In genomic region chr12:3137268-3137761, GRCh38 we compare ENCODE assay signal across 11 cellular contexts.
DNase-seq lines count a peak whose midpoint lies in the region; ATAC-seq and TF ChIP-seq lines count a peak whose summit lies in the region.
"Had no signal": no experiment of that assay in that cellular context is flagged by ENCODE, and none has a peak within 500 bp of the region (broad histone marks: within the 10 kb centered on the region; RNA-seq: fewer than 3 reads in every experiment).

No MANE protein-coding gene starts in this region.

- H3K4me1 ChIP-seq in NT2/D1 (ENCODE audit: insufficient read depth, insufficient read length), result peaks cover 44% of the 10 kb centered on the region
- peaks cover 38 to 69% (median 63%) of the 10 kb centered on the region in 4 donors for H3K4me1 ChIP-seq in esophagus muscularis mucosa
- H3K4me1 ChIP-seq in trophoblast cell (ENCODE audit: control insufficient read depth in 1 of 2, insufficient read depth in 2 of 2, low read length in 2 of 2), result peaks cover 0 to 6% of the 10 kb centered on the region in 2 experiments

- intact Hi-C loops in esophagus muscularis mucosa (cut with DNase I), result loop anchor here (2.0 kb wide), 1 partner anchor 63 kb away; no protein-coding TSS in a partner anchor

- H3K4ac ChIP-seq in trophoblast cell (ENCODE audit: low read depth, low read length), result no peak overlapping the region

- no peak overlapping the region for H3K18ac ChIP-seq in trophoblast cell (ENCODE audit: low read length)

- H3K79me1 ChIP-seq in trophoblast cell (ENCODE audit: low read length), result no peaks in the 10 kb centered on the region

- H2BK12ac ChIP-seq in trophoblast cell (ENCODE audit: low read length), result no peak overlapping the region

- no peak overlapping the region for H3K4me2 ChIP-seq in trophoblast cell (ENCODE audit: low read length)
- H3K4me2 ChIP-seq: PC-9 had no signal

- H3K9me3 ChIP-seq in NT2/D1 (ENCODE audit: insufficient read depth, low read length) (no peaks in the 10 kb centered on the region), esophagus muscularis mucosa (no peaks in the 10 kb centered on the region), trophoblast cell (ENCODE audit: insufficient read depth, low read depth, low read length) (peaks cover 3% of the 10 kb centered on the region)

- H3K23ac ChIP-seq in trophoblast cell (ENCODE audit: low read length), result no peak overlapping the region

- H3K27me3 ChIP-seq in NT2/D1 (ENCODE audit: insufficient read depth, insufficient read length), result no peaks in the 10 kb centered on the region
- H3K27me3 ChIP-seq in esophagus muscularis mucosa, result no peaks in the 10 kb centered on the region
- H3K27me3 ChIP-seq in trophoblast cell (ENCODE audit: insufficient read depth, low read length), result no peaks in the 10 kb centered on the region

- DNase-seq in Daoy (ENCODE audit: low read depth) (peak; percentile 76), NT2/D1 (ENCODE audit: low read depth, low spot score) (peak; percentile 70), fibroblast of villous mesenchyme (ENCODE audit: low read depth) (peak; percentile 62), neural crest cell (ENCODE audit: low read depth, low spot score) (peak; percentile 25), esophagus muscularis mucosa (ENCODE audit: extremely low spot score) (no peak), trophoblast cell (no peak)
- DNase-seq in activated CD4-positive, alpha-beta T cell treated with anti-CD3 and anti-CD28 coated beads, Interleukin-2, amount 10 ng/mL, durations not matched to agents 7 days and 5 days, result no peak
- DNase-seq: Calu3; PC-9; stimulated activated CD4-positive, alpha-beta T cell treated with anti-CD3 and anti-CD28 coated beads, Interleukin-12 subunit alpha, Interleukin-12 subunit beta, amount 100 ng/mL, for 4 hours had no signal

- TF ChIP-seq POLR2A in esophagus muscularis mucosa (IDR thresholded peaks at IDR 0.05; ENCODE audit: low read depth), result no peak

- ATAC-seq in GM21529 (IDR thresholded peaks at IDR 0.05; ENCODE audit: unreplicated experiment), result no peak

- H2AK5ac ChIP-seq in trophoblast cell (ENCODE audit: low read length), result no peak overlapping the region

- H3K14ac ChIP-seq in trophoblast cell (ENCODE audit: low read length), result no peak overlapping the region

- no peak overlapping the region for H2AFZ ChIP-seq in trophoblast cell (ENCODE audit: insufficient read depth, low read length, poor library complexity)
- H2AFZ ChIP-seq: PC-9 had no signal

- H3K9me3 Mint-ChIP-seq in neural crest cell, result no peaks in the 10 kb centered on the region
- no peaks in the 10 kb centered on the region for H3K9me3 Mint-ChIP-seq in activated CD4-positive, alpha-beta T cell treated with anti-CD3 and anti-CD28 coated beads, Interleukin-2, amount 10 ng/mL, durations not matched to agents 7 days and 5 days

- no peaks in the 10 kb centered on the region for H3K36me3 Mint-ChIP-seq in neural crest cell (ENCODE audit: low read depth)
- no peaks in the 10 kb centered on the region for H3K36me3 Mint-ChIP-seq in activated CD4-positive, alpha-beta T cell treated with anti-CD3 and anti-CD28 coated beads, Interleukin-2, amount 10 ng/mL, durations not matched to agents 7 days and 5 days (ENCODE audit: low read depth)

- no peak overlapping the region for H4K91ac ChIP-seq in trophoblast cell (ENCODE audit: low read depth, low read length)

- 47% methylated on average over 8 of the region's 8 CpGs for WGBS in esophagus muscularis mucosa
- no CpG with 5 or more reads among the region's 8 CpGs for WGBS in trophoblast cell (ENCODE audit: extremely low coverage, insufficient coverage, insufficient read length)

- H3K4me3 Mint-ChIP-seq in neural crest cell, result no peak overlapping the region
- no peak overlapping the region for H3K4me3 Mint-ChIP-seq in activated CD4-positive, alpha-beta T cell treated with anti-CD3 and anti-CD28 coated beads, Interleukin-2, amount 10 ng/mL, durations not matched to agents 7 days and 5 days

- TF ChIP-seq EP300 in esophagus muscularis mucosa (IDR thresholded peaks at IDR 0.05), result no peak

- H3K9ac ChIP-seq in NT2/D1 (ENCODE audit: insufficient read length, low read depth) (peak overlapping the region; percentile 47), trophoblast cell (ENCODE audit: low read length) (no peak overlapping the region)

- H3K27ac Mint-ChIP-seq in neural crest cell (ENCODE audit: unreplicated experiment), result peak overlapping the region; percentile 43
- no peak overlapping the region for H3K27ac Mint-ChIP-seq in activated CD4-positive, alpha-beta T cell treated with anti-CD3 and anti-CD28 coated beads, Interleukin-2, amount 10 ng/mL, durations not matched to agents 7 days and 5 days

- no peak overlapping the region for H2BK5ac ChIP-seq in trophoblast cell (ENCODE audit: low read depth, low read length, poor library complexity)

- peaks cover 30% of the 10 kb centered on the region for H3K4me1 Mint-ChIP-seq in neural crest cell
- H3K4me1 Mint-ChIP-seq in activated CD4-positive, alpha-beta T cell treated with anti-CD3 and anti-CD28 coated beads, Interleukin-2, amount 10 ng/mL, durations not matched to agents 7 days and 5 days, result no peaks in the 10 kb centered on the region

- no peak overlapping the region for H4K12ac ChIP-seq in trophoblast cell (ENCODE audit: low read depth, low read length)

- no peaks in the 10 kb centered on the region for H3K79me2 ChIP-seq in trophoblast cell (ENCODE audit: control insufficient read depth, insufficient read depth, low read length, poor library complexity)

- no peaks in the 10 kb centered on the region for H3K27me3 Mint-ChIP-seq in neural crest cell (ENCODE audit: low read depth)
- peaks cover 13% of the 10 kb centered on the region for H3K27me3 Mint-ChIP-seq in activated CD4-positive, alpha-beta T cell treated with anti-CD3 and anti-CD28 coated beads, Interleukin-2, amount 10 ng/mL, durations not matched to agents 7 days and 5 days

- H2BK120ac ChIP-seq in trophoblast cell (ENCODE audit: insufficient read depth, low read length, poor library complexity), result no peak overlapping the region

- POLR2A ChIA-PET in activated CD4-positive, alpha-beta T cell treated with anti-CD3 and anti-CD28 coated beads, Interleukin-2, amount 10 ng/mL, durations not matched to agents 7 days and 5 days (lab: Charles Lee), result no interaction called here

- no peak overlapping the region for H3K27ac ChIP-seq in esophagus muscularis mucosa (replicated peaks in 1 of 4)
- no peak overlapping the region for H3K27ac ChIP-seq in trophoblast cell (ENCODE audit: low read depth, low read length)
- H3K27ac ChIP-seq: PC-9 had no signal

- H4K8ac ChIP-seq in trophoblast cell (ENCODE audit: low read depth, low read length), result no peak overlapping the region

- CTCF ChIA-PET in activated CD4-positive, alpha-beta T cell treated with anti-CD3 and anti-CD28 coated beads, Interleukin-2, amount 10 ng/mL, durations not matched to agents 7 days and 5 days (lab: Charles Lee), result no interaction called here

- TF ChIP-seq CTCF in fibroblast of villous mesenchyme (IDR thresholded peaks at IDR 0.05; ENCODE audit: insufficient read depth, low read depth, low read length), result no peak
- no peak for TF ChIP-seq CTCF in neural crest cell (conservative IDR thresholded peaks at IDR 0.05)
- TF ChIP-seq CTCF in esophagus muscularis mucosa (IDR thresholded peaks at IDR 0.05), result no peak

- H3K36me3 ChIP-seq in NT2/D1 (ENCODE audit: insufficient read depth, insufficient read length, low read length) (peaks cover 2% of the 10 kb centered on the region), esophagus muscularis mucosa (no peaks in the 10 kb centered on the region), trophoblast cell (ENCODE audit: control insufficient read depth in 1 of 2, insufficient read depth in 2 of 2, low read length in 2 of 2) (no peaks in the 10 kb centered on the region)

- H3K4me3 ChIP-seq in NT2/D1 (ENCODE audit: insufficient read length, low read depth) (no peak overlapping the region), fibroblast of villous mesenchyme (ENCODE audit: low read depth, low read length) (no peak overlapping the region), esophagus muscularis mucosa (no peak overlapping the region), trophoblast cell (ENCODE audit: low read depth, low read length) (no peak overlapping the region)
- H3K4me3 ChIP-seq: PC-9 had no signal

Comparison
In these comparisons a context has a peak if more than half of its experiments do, and no peak if none do; other contexts are left out.
1. DNase-seq: peak in Daoy (single experiment), NT2/D1 (single experiment), fibroblast of villous mesenchyme (single experiment) and neural crest cell (single experiment); none in activated CD4-positive, alpha-beta T cell treated with anti-CD3 and anti-CD28 coated beads, Interleukin-2, amount 10 ng/mL, durations not matched to agents 7 days and 5 days (single experiment), esophagus muscularis mucosa (single experiment) and trophoblast cell (0 of 2).